Comparison of ENCODE assay signal across 11 cellular contexts in genomic region chr17:50935201-50936124, GRCh38.
A peak's percentile ranks its signal among the peaks of the same experiment; 100 is the strongest.
DNase-seq lines count a peak whose midpoint lies in the region; ATAC-seq and TF ChIP-seq lines count a peak whose summit lies in the region.
"Had no signal": no experiment of that assay in that cellular context is flagged by ENCODE, and none has a peak within 500 bp of the region (broad histone marks: within the 10 kb centered on the region; RNA-seq: fewer than 3 reads in every experiment).

No MANE protein-coding gene starts in this region.

- DNase-seq in H4 (ENCODE audit: low spot score) (peak; percentile 97), SW480 (ENCODE audit: low spot score) (peak; percentile 85), cardiac muscle cell (ENCODE audit: low read depth in 1 of 2, low spot score in 1 of 2) (no peak), putamen (ENCODE audit: low spot score) (peak; percentile 90), NCI-H1694 treated with DMSO at 0.1 percent for 48 hours (lab: John Stamatoyannopoulos, UW) (no peak), erythroblast (lab: John Stamatoyannopoulos, UW) (no peak), NCI-H1694 (lab: John Stamatoyannopoulos, UW) (no peak)
- DNase-seq: activated CD4-positive, alpha-beta T cell treated with anti-CD3 and anti-CD28 coated beads, Interleukin-2, amount 50 U/mL, for 4 hours; cortex of kidney; stimulated activated naive CD8-positive, alpha-beta T cell treated with anti-CD3 and anti-CD28 coated beads, Interleukin-15, Interleukin-2, amounts not matched to agents 100 U/mL and 50 U/mL, for 24 hours had no signal

- no peaks in the 10 kb centered on the region for H3K9me3 ChIP-seq in cardiac muscle cell (ENCODE audit: low read depth)

- no peaks in the 10 kb centered on the region for H3K27me3 ChIP-seq in cardiac muscle cell

- no peak for ATAC-seq in HG03108 (IDR thresholded peaks at IDR 0.05; ENCODE audit: unreplicated experiment)
- ATAC-seq: stimulated activated naive CD8-positive, alpha-beta T cell treated with anti-CD3 and anti-CD28 coated beads, Interleukin-15, Interleukin-2, amounts not matched to agents 100 U/mL and 50 U/mL, for 24 hours had no signal

- no peaks in the 10 kb centered on the region for H3K36me3 ChIP-seq in cardiac muscle cell

- no peak for TF ChIP-seq POLR2A in erythroblast (IDR thresholded peaks at IDR 0.05; ENCODE audit: low read length)

- no peak overlapping the region for H3K4me3 ChIP-seq in cardiac muscle cell

- no peak for TF ChIP-seq CTCF in cardiac muscle cell (IDR thresholded peaks at IDR 0.05; ENCODE audit: low read depth, low read length)

- peak overlapping the region; percentile 62 for H3K27ac ChIP-seq in cardiac muscle cell

- H3K4me1 ChIP-seq in cardiac muscle cell (ENCODE audit: low read depth) = peaks cover 41% of the 10 kb centered on the region

Comparison
In these comparisons a context has a peak if more than half of its experiments do, and no peak if none do; other contexts are left out.
1. DNase-seq: peak in H4 (single experiment), SW480 (single experiment) and putamen (single experiment); none in cardiac muscle cell (0 of 2), NCI-H1694 treated with DMSO at 0.1 percent for 48 hours (single experiment), erythroblast (0 of 2) and NCI-H1694 (single experiment).